In the genomic region with DNA sequence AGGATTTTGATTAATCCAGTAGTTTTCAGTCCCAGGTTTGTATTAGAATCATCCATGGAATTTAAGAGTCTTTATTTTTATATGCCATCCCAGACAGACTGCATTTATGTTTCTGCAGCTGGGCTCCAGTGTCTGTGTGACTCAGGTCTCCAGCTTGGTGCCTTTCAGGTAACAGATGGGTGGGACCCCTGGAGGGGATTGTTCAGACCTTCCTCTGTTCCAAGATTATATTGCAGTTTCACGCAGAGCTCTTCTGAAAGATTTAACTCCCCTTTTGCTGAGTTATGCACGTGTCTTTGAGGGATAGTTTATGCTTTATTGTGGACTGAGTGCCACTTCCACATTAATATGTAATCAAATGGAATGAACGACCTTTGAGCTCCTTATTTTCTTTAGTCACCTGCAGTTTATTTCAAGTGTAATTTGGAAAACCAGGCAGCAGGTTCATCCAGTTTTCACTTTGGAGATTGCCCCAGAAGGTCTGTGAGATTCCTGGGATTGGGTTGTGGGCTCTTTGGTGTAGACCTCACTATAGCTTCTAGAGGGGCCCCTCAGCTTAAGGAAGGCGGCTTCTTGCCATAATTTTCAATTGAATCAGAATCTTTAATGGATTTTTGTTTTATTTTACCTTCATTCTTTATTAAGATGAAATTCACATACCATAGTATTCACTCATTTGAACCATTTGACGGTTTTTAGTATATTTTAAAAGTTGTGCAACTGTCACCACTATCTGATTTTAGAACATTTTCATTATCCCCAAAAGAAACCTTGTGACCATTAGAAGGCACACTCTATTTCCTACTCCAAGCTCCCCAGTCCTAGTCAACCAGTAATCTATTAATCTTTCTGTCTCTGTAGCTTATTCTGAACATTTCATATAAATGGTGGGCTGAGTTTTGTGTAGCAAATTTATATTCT, we compare ENCODE assay signal across 22 cellular contexts.
DNase-seq lines count a peak whose midpoint lies in the region; ATAC-seq, FAIRE-seq and TF ChIP-seq lines count a peak whose summit lies in the region.
"Had no signal": no experiment of that assay in that cellular context is flagged by ENCODE, and none has a peak within 500 bp of the region (broad histone marks: within the 10 kb centered on the region; RNA-seq: fewer than 3 reads in every experiment).

No MANE protein-coding gene starts in this region.

- CTCF ChIA-PET in HepG2 (lab: Yijun Ruan, JAX; ENCODE audit: low intra/inter-chr PET ratio, low total read pairs): no interaction called here

- TF ChIP-seq EP300 in HepG2 (IDR thresholded peaks at IDR 0.05; ENCODE audit: low read depth in 2 of 2, low read length in 2 of 2) (no peak), HepG2 (CRISPR knock-in tag; IDR thresholded peaks at IDR 0.05; ENCODE audit: borderline replicate concordance) (no peak), neural cell (conservative IDR thresholded peaks at IDR 0.05; ENCODE audit: poor library complexity, severe bottlenecking) (no peak)

- peaks cover 0 to 1% (median 0%) of the 10 kb centered on the region in 4 donors for H3K36me3 ChIP-seq in liver (ENCODE audit: control insufficient read depth in 4 of 4, insufficient read depth in 3 of 4, low read depth in 1 of 4, low read length in 3 of 4)
- 0 out of 5 replicates have a peak, but pooled peaks cover 0 to 2% of the 10 kb centered on the region in 2 experiments for H3K36me3 ChIP-seq in HepG2 (replicated peaks in 1 of 2; ENCODE audit: control insufficient read depth in 1 of 2, insufficient read depth in 2 of 2, low read length in 2 of 2)
- no peaks in the 10 kb centered on the region for H3K36me3 ChIP-seq in hepatocyte (replicated peaks; ENCODE audit: insufficient read depth, low read depth)
- H3K36me3 ChIP-seq in neural cell (ENCODE audit: insufficient read depth, low read length): no peaks in the 10 kb centered on the region
- H3K36me3 ChIP-seq: MG63, neutrophil had no signal

- no peaks in the 10 kb centered on the region for H3K27me3 ChIP-seq in liver (ENCODE audit: control insufficient read depth in 4 of 4, insufficient read depth in 4 of 4, low read length in 3 of 4)
- H3K27me3 ChIP-seq in HepG2 (ENCODE audit: control insufficient read depth in 1 of 2, insufficient read depth in 2 of 2, low read length in 2 of 2): no peaks in the 10 kb centered on the region
- H3K27me3 ChIP-seq in hepatocyte: no peaks in the 10 kb centered on the region
- no peaks in the 10 kb centered on the region for H3K27me3 ChIP-seq in neural cell (ENCODE audit: insufficient read depth, low read depth, low read length)
- H3K27me3 ChIP-seq: adrenal gland, MG63 had no signal

- in situ Hi-C loops in HepG2 (cut with HindIII; ENCODE audit: extremely low pct_ligation_motif_present, low pct_unique_long_range_greater_than_20kb): no loop called here

- no peaks in the 10 kb centered on the region for H3K9me3 ChIP-seq in liver (ENCODE audit: control insufficient read depth in 4 of 4, low read length in 3 of 4)
- no peaks in the 10 kb centered on the region for H3K9me3 ChIP-seq in HepG2 (ENCODE audit: low read length)
- no peaks in the 10 kb centered on the region for H3K9me3 ChIP-seq in hepatocyte (ENCODE audit: low read depth)
- no peaks in the 10 kb centered on the region for H3K9me3 ChIP-seq in neural cell (ENCODE audit: low read length)
- H3K9me3 ChIP-seq: adrenal gland, MG63, neutrophil, spleen had no signal

- no peak overlapping the region for H3K9ac ChIP-seq in liver (ENCODE audit: low read depth in 1 of 2, low read length in 2 of 2)
- H3K9ac ChIP-seq in HepG2 (ENCODE audit: insufficient read depth, low read depth, low read length): no peak overlapping the region
- no peak overlapping the region for H3K9ac ChIP-seq in neural cell (ENCODE audit: low read length)

- intact Hi-C loops in HepG2 (cut with micrococcal nuclease; ENCODE audit: unreplicated experiment): no loop called here

- POLR2A ChIA-PET in HepG2 (lab: Yijun Ruan, JAX): no interaction called here

- FAIRE-seq in HepG2 (lab: Jason Lieb, UNC): no peak
- no peak for FAIRE-seq in GM12892 (lab: Jason Lieb, UNC)
- FAIRE-seq: frontal cortex, GM12878 had no signal

- no peaks in the 10 kb centered on the region for H3K79me2 ChIP-seq in HepG2 (ENCODE audit: insufficient read depth, low read length)
- H3K79me2 ChIP-seq in hepatocyte: no peaks in the 10 kb centered on the region
- H3K79me2 ChIP-seq in neural cell (replicated peaks; ENCODE audit: insufficient read depth, low read length): no peaks in the 10 kb centered on the region

- H3F3A ChIP-seq in neural cell (ENCODE audit: insufficient read depth, low read length, poor library complexity, severe bottlenecking): no peaks in the 10 kb centered on the region

- ATAC-seq in HepG2: no peak
- ATAC-seq: GM12878 had no signal

- H3K4me3 ChIP-seq in liver (ENCODE audit: low read depth in 1 of 3, low read length in 3 of 3) (no peak overlapping the region), HepG2 (replicated peaks in 1 of 3; ENCODE audit: insufficient read depth in 1 of 3, low read depth in 2 of 3, low read length in 3 of 3) (no peak overlapping the region), hepatocyte (no peak overlapping the region), neural cell (ENCODE audit: low read length) (no peak overlapping the region)
- H3K4me3 ChIP-seq: adrenal gland, GM12878, MG63, spleen had no signal

- 46% methylated on average over 5 of the region's 5 CpGs for WGBS in liver
- WGBS in HepG2 (ENCODE audit: low lambda C conversion rate): 54% methylated on average over 5 of the region's 5 CpGs
- WGBS in hepatocyte (ENCODE audit: low lambda C conversion rate, missing lambda C conversion rate): 70% methylated on average over 5 of the region's 5 CpGs

- H3K9me2 ChIP-seq in hepatocyte (replicated peaks; ENCODE audit: insufficient read depth): no peaks in the 10 kb centered on the region
- H3K9me2 ChIP-seq in neural cell (ENCODE audit: insufficient read depth, low read length): no peaks in the 10 kb centered on the region

- H3K4me2 ChIP-seq in HepG2 (ENCODE audit: low read depth, low read length) (no peak overlapping the region), hepatocyte (no peak overlapping the region), neural cell (ENCODE audit: low read length) (no peak overlapping the region)

- DNase-seq in HepG2 (ENCODE audit: low spot score) (no peak), hepatocyte (ENCODE audit: low spot score) (no peak), mesenteric fat pad (ENCODE audit: low spot score) (no peak), GM12892 (ENCODE audit: insufficient read length) (no peak), SK-N-DZ (ENCODE audit: low spot score) (no peak), AG20443 (ENCODE audit: low spot score) (no peak)
- DNase-seq: activated CD4-positive, alpha-beta T cell treated with anti-CD3 and anti-CD28 coated beads, Interleukin-2, amount 10 ng/mL, durations not matched to agents 7 days and 5 days; activated effector memory CD4-positive, alpha-beta T cell treated with Interleukin-2 at 50 U/mL for 16 hours; adrenal gland; mesendoderm; MG63; NCI-H1417 treated with DMSO at 0.1 percent for 48 hours; NCI-H2107; spleen; stimulated activated CD4-positive, alpha-beta T cell treated with anti-CD3 and anti-CD28 coated beads, Interleukin-4, amount 100 ng/mL, for 4 hours had no signal

- no peak for TF ChIP-seq POLR2A in HepG2 (IDR thresholded peaks at IDR 0.05; ENCODE audit: insufficient read depth in 1 of 2, low read depth in 2 of 2, low read length in 2 of 2)
- TF ChIP-seq POLR2A in GM12892 (IDR thresholded peaks at IDR 0.05; ENCODE audit: low read depth, low read length): no peak

- TF ChIP-seq CTCF in liver (IDR thresholded peaks at IDR 0.05; ENCODE audit: low read depth, low read length, missing input control) (no peak), HepG2 (CRISPR knock-in tag; IDR thresholded peaks at IDR 0.05) (no peak), hepatocyte (IDR thresholded peaks at IDR 0.05; ENCODE audit: poor library complexity) (no peak), neural cell (IDR thresholded peaks at IDR 0.05; ENCODE audit: poor library complexity, severe bottlenecking) (no peak)

- TF ChIP-seq RAD21 in liver (IDR thresholded peaks at IDR 0.05) (no peak), HepG2 (CRISPR knock-in tag; IDR thresholded peaks at IDR 0.05) (no peak), neural cell (conservative IDR thresholded peaks at IDR 0.05) (no peak)

- H2AFZ ChIP-seq in HepG2 (ENCODE audit: low read length): no peak overlapping the region
- H2AFZ ChIP-seq in hepatocyte: no peak overlapping the region
- H2AFZ ChIP-seq in neural cell (ENCODE audit: low read depth, low read length): no peak overlapping the region

- BruUV-seq in HepG2 (replicated peaks; lab: Mats Ljungman, UMichigan): no TSS peak

- H3K27ac ChIP-seq in liver (ENCODE audit: low read depth in 1 of 2, low read length in 2 of 2) (no peak overlapping the region), HepG2 (ENCODE audit: extremely low read length, insufficient read depth, low read length) (no peak overlapping the region), hepatocyte (peak overlapping the region; percentile 13), neural cell (ENCODE audit: low read length) (peak overlapping the region; percentile 33)
- H3K27ac ChIP-seq: C4-2B, HL-60, neutrophil, spleen had no signal

- H4K20me1 ChIP-seq in HepG2 (ENCODE audit: insufficient read depth, low read length): no peaks in the 10 kb centered on the region
- no peaks in the 10 kb centered on the region for H4K20me1 ChIP-seq in hepatocyte (ENCODE audit: insufficient read depth, poor library complexity, severe bottlenecking)
- H4K20me1 ChIP-seq in neural cell (ENCODE audit: insufficient read depth): no peaks in the 10 kb centered on the region

- H3K4me1 ChIP-seq in liver (ENCODE audit: control insufficient read depth in 4 of 4, insufficient read depth in 4 of 4, low read length in 3 of 4) (peaks cover 5 to 46% (median 28%) of the 10 kb centered on the region in 4 donors), HepG2 (ENCODE audit: insufficient read depth, low read length) (no peaks in the 10 kb centered on the region), hepatocyte (ENCODE audit: insufficient read depth) (peaks cover 45% of the 10 kb centered on the region)

TF ChIP-seq in liver, 16 proteins besides CTCF, POLR2A, EP300 and RAD21 (continues in another document):
- TF ChIP-seq HNF4A (conservative IDR thresholded peaks at IDR 0.05) (peak; percentile 80 to 84), FOXA2 (IDR thresholded peaks at IDR 0.05) (no peak), RXRA (IDR thresholded peaks at IDR 0.05) (peak; percentile 22 to 29)

TF ChIP-seq in HepG2, 621 proteins besides CTCF, POLR2A, EP300 and RAD21 (continues in another document):
- no peak for TF ChIP-seq ZNF552 (CRISPR knock-in tag; IDR thresholded peaks at IDR 0.05; ENCODE audit: borderline replicate concordance)

TF ChIP-seq in neural cell, 6 proteins besides CTCF, POLR2A, EP300 and RAD21 (continues in another document):
- no peak for TF ChIP-seq SMC3 (conservative IDR thresholded peaks at IDR 0.05; ENCODE audit: poor library complexity)
- TF ChIP-seq POLR2AphosphoS5 (IDR thresholded peaks at IDR 0.05): no peak

Comparison
In these comparisons a context has a peak if more than half of its experiments do, and no peak if none do; other contexts are left out.
1. H3K27ac ChIP-seq: peak in hepatocyte (single experiment) and neural cell (single experiment); none in liver (0 of 2) and HepG2 (single experiment).